ENCODE assay signal across 14 cellular contexts in genomic region chr4:129526812-129527211, GRCh38.
DNase-seq lines count a peak whose midpoint lies in the region; ATAC-seq and TF ChIP-seq lines count a peak whose summit lies in the region.
"Had no signal": no experiment of that assay in that cellular context is flagged by ENCODE, and none has a peak within 500 bp of the region (broad histone marks: within the 10 kb centered on the region; RNA-seq: fewer than 3 reads in every experiment).

No MANE protein-coding gene starts in this region.

- H3K27me3 Mint-ChIP-seq in activated naive CD4-positive, alpha-beta T cell treated with anti-CD3 and anti-CD28 coated beads for 36 hours (ENCODE audit: low read depth) = no peaks in the 10 kb centered on the region
- H3K27me3 Mint-ChIP-seq in activated T-helper 17 cell treated with anti-CD3 and anti-CD28 coated beads, Interleukin-2, amount 50 U/mL, for 72 hours = no peaks in the 10 kb centered on the region
- H3K27me3 Mint-ChIP-seq: activated naive CD4-positive, alpha-beta T cell treated with anti-CD3 and anti-CD28 coated beads, Interleukin-2, amount 10 ng/mL, durations not matched to agents 7 days and 5 days had no signal

- CTCF ChIA-PET in activated naive CD4-positive, alpha-beta T cell treated with anti-CD3 and anti-CD28 coated beads for 36 hours (lab: Charles Lee) = no interaction called here

- intact Hi-C loops in activated naive CD4-positive, alpha-beta T cell treated with anti-CD3 and anti-CD28 coated beads for 36 hours (cut with micrococcal nuclease) = no loop called here

- no peaks in the 10 kb centered on the region for H3K9me3 ChIP-seq in BE2C

- peaks cover 3% of the 10 kb centered on the region; the same call in 1 of the 2 replicates for H3K4me1 ChIP-seq in BE2C

- H3K4me3 ChIP-seq in BE2C (ENCODE audit: low read depth, low read length) = no peak overlapping the region
- H3K4me3 ChIP-seq in fibroblast of pulmonary artery (replicated peaks; ENCODE audit: low read depth, low read length) = no peak overlapping the region
- H3K4me3 ChIP-seq: smooth muscle cell had no signal

- no peaks in the 10 kb centered on the region for H3K4me1 Mint-ChIP-seq in activated naive CD4-positive, alpha-beta T cell treated with anti-CD3 and anti-CD28 coated beads for 36 hours (ENCODE audit: low read depth)
- H3K4me1 Mint-ChIP-seq in activated T-helper 17 cell treated with anti-CD3 and anti-CD28 coated beads, Interleukin-2, amount 50 U/mL, for 72 hours = no peaks in the 10 kb centered on the region
- H3K4me1 Mint-ChIP-seq: activated naive CD4-positive, alpha-beta T cell treated with anti-CD3 and anti-CD28 coated beads, Interleukin-2, amount 10 ng/mL, durations not matched to agents 7 days and 5 days had no signal

- ATAC-seq in HG03175 (IDR thresholded peaks at IDR 0.05; ENCODE audit: unreplicated experiment) = no peak
- ATAC-seq in activated T-helper 17 cell treated with anti-CD3 and anti-CD28 coated beads, Interleukin-2, amount 50 U/mL, for 72 hours (replicated peaks) = no peak
- ATAC-seq in HG02759 (IDR thresholded peaks at IDR 0.05; ENCODE audit: unreplicated experiment) = no peak
- ATAC-seq: stimulated activated naive CD8-positive, alpha-beta T cell treated with anti-CD3 and anti-CD28 coated beads, Interleukin-15, Interleukin-2, amounts not matched to agents 100 U/mL and 50 U/mL, for 24 hours had no signal

- H3K9me3 Mint-ChIP-seq in activated naive CD4-positive, alpha-beta T cell treated with anti-CD3 and anti-CD28 coated beads for 36 hours = peaks cover 4% of the 10 kb centered on the region
- no peaks in the 10 kb centered on the region for H3K9me3 Mint-ChIP-seq in activated T-helper 17 cell treated with anti-CD3 and anti-CD28 coated beads, Interleukin-2, amount 50 U/mL, for 72 hours
- H3K9me3 Mint-ChIP-seq: activated naive CD4-positive, alpha-beta T cell treated with anti-CD3 and anti-CD28 coated beads, Interleukin-2, amount 10 ng/mL, durations not matched to agents 7 days and 5 days had no signal

- H3K4me3 Mint-ChIP-seq in activated naive CD4-positive, alpha-beta T cell treated with anti-CD3 and anti-CD28 coated beads for 36 hours = no peak overlapping the region
- H3K4me3 Mint-ChIP-seq in activated T-helper 17 cell treated with anti-CD3 and anti-CD28 coated beads, Interleukin-2, amount 50 U/mL, for 72 hours = no peak overlapping the region
- H3K4me3 Mint-ChIP-seq: activated naive CD4-positive, alpha-beta T cell treated with anti-CD3 and anti-CD28 coated beads, Interleukin-2, amount 10 ng/mL, durations not matched to agents 7 days and 5 days had no signal

- no peak overlapping the region for H3K27ac Mint-ChIP-seq in activated naive CD4-positive, alpha-beta T cell treated with anti-CD3 and anti-CD28 coated beads for 36 hours
- H3K27ac Mint-ChIP-seq in activated T-helper 17 cell treated with anti-CD3 and anti-CD28 coated beads, Interleukin-2, amount 50 U/mL, for 72 hours = no peak overlapping the region
- H3K27ac Mint-ChIP-seq: activated naive CD4-positive, alpha-beta T cell treated with anti-CD3 and anti-CD28 coated beads, Interleukin-2, amount 10 ng/mL, durations not matched to agents 7 days and 5 days had no signal

- H3K36me3 ChIP-seq in BE2C = no peaks in the 10 kb centered on the region

- DNase-seq in BE2C (no peak), HT1080 (ENCODE audit: low read depth) (peak; percentile 16), RKO (ENCODE audit: low spot score) (peak; percentile 47), fibroblast of pulmonary artery (ENCODE audit: low read depth) (peak; percentile 71)
- no peak for DNase-seq in activated naive CD4-positive, alpha-beta T cell treated with anti-CD3 and anti-CD28 coated beads for 36 hours
- DNase-seq: activated naive CD4-positive, alpha-beta T cell treated with anti-CD3 and anti-CD28 coated beads, Interleukin-2, amount 10 ng/mL, durations not matched to agents 7 days and 5 days; midbrain; NCI-H1417 treated with DMSO at 0.1 percent for 48 hours; stimulated activated naive CD8-positive, alpha-beta T cell treated with anti-CD3 and anti-CD28 coated beads, Interleukin-15, Interleukin-2, amounts not matched to agents 100 U/mL and 50 U/mL, for 24 hours; T-helper 9 cell had no signal

- H3K36me3 Mint-ChIP-seq in activated naive CD4-positive, alpha-beta T cell treated with anti-CD3 and anti-CD28 coated beads for 36 hours (ENCODE audit: low read depth) = no peaks in the 10 kb centered on the region
- no peaks in the 10 kb centered on the region for H3K36me3 Mint-ChIP-seq in activated T-helper 17 cell treated with anti-CD3 and anti-CD28 coated beads, Interleukin-2, amount 50 U/mL, for 72 hours (ENCODE audit: low read depth)
- H3K36me3 Mint-ChIP-seq: activated naive CD4-positive, alpha-beta T cell treated with anti-CD3 and anti-CD28 coated beads, Interleukin-2, amount 10 ng/mL, durations not matched to agents 7 days and 5 days had no signal

- peak; percentile 58 for TF ChIP-seq CTCF in BE2C (IDR thresholded peaks at IDR 0.05; ENCODE audit: low read depth, low read length)
- peak; percentile 44 for TF ChIP-seq CTCF in fibroblast of pulmonary artery (IDR thresholded peaks at IDR 0.05; ENCODE audit: low read length, missing control alignments)

- no peaks in the 10 kb centered on the region for H3K27me3 ChIP-seq in BE2C

Comparison
In these comparisons a context has a peak if more than half of its experiments do, and no peak if none do; other contexts are left out.
1. DNase-seq: peak in HT1080 (single experiment), RKO (single experiment) and fibroblast of pulmonary artery (single experiment); none in BE2C (single experiment) and activated naive CD4-positive, alpha-beta T cell treated with anti-CD3 and anti-CD28 coated beads for 36 hours (single experiment).